ENCODE assay signal across 7 cellular contexts in the genomic region with DNA sequence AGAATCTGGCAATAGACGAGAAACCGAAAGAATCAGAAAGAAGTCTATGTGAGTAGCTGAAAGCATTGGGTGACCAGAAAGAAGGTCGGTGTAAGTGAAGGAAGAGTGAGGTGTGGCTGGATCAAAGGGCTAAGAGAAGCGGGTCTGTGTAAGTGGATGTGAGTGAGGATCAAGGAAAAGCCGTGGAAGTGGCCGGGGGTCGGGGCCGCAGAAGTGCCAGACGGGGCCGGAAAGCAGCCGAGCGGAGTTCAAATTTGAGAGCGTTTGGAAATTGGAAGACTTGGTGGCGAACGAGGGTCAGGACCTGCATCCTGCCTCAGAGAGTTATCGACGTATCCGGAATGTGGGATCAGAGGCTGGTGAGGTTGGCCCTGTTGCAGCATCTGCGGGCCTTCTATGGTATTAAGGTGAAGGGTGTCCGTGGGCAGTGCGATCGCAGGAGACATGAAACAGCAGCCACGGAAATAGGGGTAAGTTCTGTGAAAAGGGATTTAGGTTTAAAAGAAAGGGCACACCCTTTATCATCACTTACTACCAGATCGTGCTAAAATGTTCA. TPM values are rescaled to one million over a fixed set of nuclear protein-coding genes. Genes with fewer than 3 reads are reported as not detected.
DNase-seq lines count a peak whose midpoint lies in the region; ATAC-seq and TF ChIP-seq lines count a peak whose summit lies in the region.
"Not testable (repeated sequence)": the region's sequence is repeated elsewhere in the genome, so short reads cannot be mapped to it uniquely, and the experiment has no call there.

No MANE protein-coding gene starts in this region.

- H3K9me3 ChIP-seq in HCT116 (ENCODE audit: control insufficient read depth in 1 of 2, insufficient read depth in 1 of 2, low read depth in 1 of 2, low read length in 2 of 2); HUES6 (ENCODE audit: control insufficient read depth, insufficient read depth, low read depth, low read length); parathyroid adenoma (ENCODE audit: control insufficient read depth, low read length): not testable (repeated sequence)

- BruUV-seq in HCT116 (replicated peaks; lab: Mats Ljungman, UMichigan), result TSS peak; percentile 77

- not testable (repeated sequence) for DNase-seq in HCT116 (ENCODE audit: low read depth, low spot score); activated B cell treated with CpG ODN at 0.5 μM for 24 hours
- peak; percentile 17 for DNase-seq in choroid plexus epithelial cell (ENCODE audit: low read depth)
- DNase-seq in immature natural killer cell, result peak; percentile 12 to 40 (median 24)

- not testable (repeated sequence) for TF ChIP-seq CTCF in HCT116 (IDR thresholded peaks at IDR 0.05 in 2 of 3, conservative IDR thresholded peaks at IDR 0.05 in 1 of 3; ENCODE audit: borderline replicate concordance in 1 of 3, insufficient read depth in 1 of 3, low read depth in 2 of 3, low read length in 2 of 3); activated B cell treated with CpG ODN at 0.5 μM for 24 hours (IDR thresholded peaks at IDR 0.05); choroid plexus epithelial cell (conservative IDR thresholded peaks at IDR 0.05; ENCODE audit: low read depth, low read length); parathyroid adenoma (IDR thresholded peaks at IDR 0.05)

- peak; percentile 14 for ATAC-seq in GM18511 (IDR thresholded peaks at IDR 0.05; ENCODE audit: unreplicated experiment)
- peak; percentile 19 for ATAC-seq in HCT116
- ATAC-seq in activated B cell treated with CpG ODN at 0.5 μM for 24 hours (ENCODE audit: low read depth), result not testable (repeated sequence)

- not testable (repeated sequence) for TF ChIP-seq POLR2A in HCT116 (IDR thresholded peaks at IDR 0.05; ENCODE audit: borderline replicate concordance, extremely low read depth, insufficient read depth, insufficient read length)

- POLR2A ChIA-PET in HCT116 (lab: Charles Lee); activated B cell treated with CpG ODN at 0.5 μM for 24 hours (lab: Charles Lee): not testable (repeated sequence)

- RAD21 ChIA-PET in HCT116 (lab: Charles Lee; ENCODE audit: low non-redundant PET in 1 of 2, low total read pairs in 2 of 2, uncharacterized antibody in 2 of 2, unreplicated experiment in 2 of 2), result not testable (repeated sequence)

- not testable (repeated sequence) for H3K36me3 Mint-ChIP-seq in activated B cell treated with CpG ODN at 0.5 μM for 24 hours (ENCODE audit: low read depth); immature natural killer cell

- H3K27ac Mint-ChIP-seq in activated B cell treated with CpG ODN at 0.5 μM for 24 hours (peak overlapping the region; percentile 92), immature natural killer cell (peak overlapping the region; percentile 81 to 98 (median 94))

- H3K27me3 Mint-ChIP-seq in activated B cell treated with CpG ODN at 0.5 μM for 24 hours; immature natural killer cell (ENCODE audit: low read depth in 3 of 3): not testable (repeated sequence)

- H3K4me2 ChIP-seq in HCT116 (ENCODE audit: low read length), result peak overlapping the region; percentile 67
- H3K4me2 ChIP-seq in parathyroid adenoma (ENCODE audit: low read length), result peak overlapping the region; percentile 58

- peak overlapping the region; percentile 89 for H3K27ac ChIP-seq in HCT116 (ENCODE audit: low read depth, low read length)
- H3K27ac ChIP-seq in HUES6 (ENCODE audit: low read depth, low read length), result peak overlapping the region; percentile 56; the same call in 1 of the 2 replicates
- H3K27ac ChIP-seq in parathyroid adenoma, result not testable (repeated sequence)

- H3K4me3 Mint-ChIP-seq in activated B cell treated with CpG ODN at 0.5 μM for 24 hours (peak overlapping the region; percentile 96), immature natural killer cell (peak overlapping the region; percentile 90 to 97 (median 91))

- CTCF ChIA-PET in HCT116 (lab: Charles Lee); activated B cell treated with CpG ODN at 0.5 μM for 24 hours (lab: Charles Lee): not testable (repeated sequence)

- peaks cover 16% of the 10 kb centered on the region for H3K4me1 Mint-ChIP-seq in activated B cell treated with CpG ODN at 0.5 μM for 24 hours
- H3K4me1 Mint-ChIP-seq in immature natural killer cell, result peaks cover 18 to 40% of the 10 kb centered on the region in 2 donors

- not testable (repeated sequence) for H2AFZ ChIP-seq in HCT116 (ENCODE audit: low read depth, low read length, poor library complexity, severe bottlenecking)
- H2AFZ ChIP-seq in parathyroid adenoma, result peak overlapping the region; percentile 74

- TF ChIP-seq RAD21 in HCT116 (IDR thresholded peaks at IDR 0.05; ENCODE audit: low read depth), result not testable (repeated sequence)

- H4K20me1 ChIP-seq in HCT116 (ENCODE audit: insufficient read depth), result not testable (repeated sequence)

- not testable (repeated sequence) for H3K4me1 ChIP-seq in HCT116 (ENCODE audit: control insufficient read depth in 1 of 2, insufficient read depth in 2 of 2, low read length in 2 of 2); HUES6 (ENCODE audit: control insufficient read depth, insufficient read depth, low read length); parathyroid adenoma

- H3K27me3 ChIP-seq in HCT116 (ENCODE audit: insufficient read depth, low read length); HUES6 (ENCODE audit: control insufficient read depth, insufficient read depth, low read length); parathyroid adenoma (ENCODE audit: control insufficient read depth, insufficient read depth, low read length): not testable (repeated sequence)

- peak overlapping the region; percentile 86 for H3K9ac ChIP-seq in HCT116 (ENCODE audit: low read length)
- H3K9ac ChIP-seq in HUES6 (ENCODE audit: low read length), result peak overlapping the region; percentile 91
- not testable (repeated sequence) for H3K9ac ChIP-seq in parathyroid adenoma

- H3K79me2 ChIP-seq in HCT116 (ENCODE audit: insufficient read depth, low read length), result peaks cover 55% of the 10 kb centered on the region
- not testable (repeated sequence) for H3K79me2 ChIP-seq in parathyroid adenoma

- not testable (repeated sequence) for H3K36me3 ChIP-seq in HCT116 (ENCODE audit: control insufficient read depth in 1 of 2, insufficient read depth in 2 of 2, low read length in 2 of 2); HUES6 (ENCODE audit: control insufficient read depth, insufficient read depth, low read length); parathyroid adenoma (ENCODE audit: control insufficient read depth, insufficient read depth, low read length)

- H3K9me2 ChIP-seq in HCT116 (ENCODE audit: insufficient read depth), result not testable (repeated sequence)

- H3K9me3 Mint-ChIP-seq in activated B cell treated with CpG ODN at 0.5 μM for 24 hours, immature natural killer cell: not testable (repeated sequence)

- intact Hi-C loops in HCT116 (cut with micrococcal nuclease); activated B cell treated with CpG ODN at 0.5 μM for 24 hours (cut with micrococcal nuclease): not testable (repeated sequence)

- H3K4me3 ChIP-seq in HCT116 (replicated peaks in 1 of 2; ENCODE audit: low read depth in 1 of 2, low read length in 2 of 2) (peak overlapping the region; percentile 76), HUES6 (ENCODE audit: low read depth, low read length) (peak overlapping the region; percentile 97), choroid plexus epithelial cell (ENCODE audit: low read depth, low read length) (peak overlapping the region; percentile 62), parathyroid adenoma (ENCODE audit: low read depth, low read length) (peak overlapping the region; percentile 46)

RNA-seq across cellular contexts. Expression of a gene that starts 0.6 kb away (rescaled TPM):
- total RNA-seq in HCT116 (2021; ENCODE audit: unreplicated experiment) (102 TPM), activated B cell treated with CpG ODN at 0.5 μM for 24 hours (5.3 and 7.5 TPM in 2 replicates)
- 43.8 and 48.6 TPM in 2 replicates for polyA plus RNA-seq in HCT116 (2012)
- 1 to 10 TPM in 2 of 3 donors, under 1 TPM in 1; 0.58 to 5.1 (median 1.7) TPM for polyA plus RNA-seq in immature natural killer cell

RNA-seq across cellular contexts. Expression of a gene that starts 22.7 kb away (rescaled TPM):
- total RNA-seq in HCT116 (2021; ENCODE audit: unreplicated experiment) (2.4 TPM), activated B cell treated with CpG ODN at 0.5 μM for 24 hours (4.3 and 5.6 TPM in 2 replicates)
- polyA plus RNA-seq in HCT116 (2012), result 1.7 and 2.3 TPM in 2 replicates
- polyA plus RNA-seq in immature natural killer cell, result 1 to 10 TPM; 1.6 to 7.6 (median 1.9) TPM

RNA-seq across cellular contexts. Expression of a gene that starts 25.6 kb away (rescaled TPM):
- total RNA-seq in HCT116 (2021; ENCODE audit: unreplicated experiment) (1.7 TPM), activated B cell treated with CpG ODN at 0.5 μM for 24 hours (0.27 TPM in 1 of 2 replicates, not detected in the other)
- 0.72 and 0.76 TPM in 2 replicates for polyA plus RNA-seq in HCT116 (2012)
- under 1 TPM in 1 of 3 donors, not detected in 2; 0.45 TPM for polyA plus RNA-seq in immature natural killer cell

Comparison
In these comparisons a context has a peak if more than half of its experiments do, and no peak if none do; other contexts are left out.
1. H3K4me3 ChIP-seq: peak in every context shown above with its lines; median percentile 97 in HUES6; 76 in HCT116; 62 in choroid plexus epithelial cell; 46 in parathyroid adenoma.
2. RNA of a gene that starts 0.6 kb away (total RNA-seq): 102 TPM in HCT116 (single experiment); 5.3 to 7.5 TPM in activated B cell treated with CpG ODN at 0.5 μM for 24 hours; every median in the first group is over 10 times any median in the second.